ENCODE assay signal across 8 cellular contexts in the genomic region with DNA sequence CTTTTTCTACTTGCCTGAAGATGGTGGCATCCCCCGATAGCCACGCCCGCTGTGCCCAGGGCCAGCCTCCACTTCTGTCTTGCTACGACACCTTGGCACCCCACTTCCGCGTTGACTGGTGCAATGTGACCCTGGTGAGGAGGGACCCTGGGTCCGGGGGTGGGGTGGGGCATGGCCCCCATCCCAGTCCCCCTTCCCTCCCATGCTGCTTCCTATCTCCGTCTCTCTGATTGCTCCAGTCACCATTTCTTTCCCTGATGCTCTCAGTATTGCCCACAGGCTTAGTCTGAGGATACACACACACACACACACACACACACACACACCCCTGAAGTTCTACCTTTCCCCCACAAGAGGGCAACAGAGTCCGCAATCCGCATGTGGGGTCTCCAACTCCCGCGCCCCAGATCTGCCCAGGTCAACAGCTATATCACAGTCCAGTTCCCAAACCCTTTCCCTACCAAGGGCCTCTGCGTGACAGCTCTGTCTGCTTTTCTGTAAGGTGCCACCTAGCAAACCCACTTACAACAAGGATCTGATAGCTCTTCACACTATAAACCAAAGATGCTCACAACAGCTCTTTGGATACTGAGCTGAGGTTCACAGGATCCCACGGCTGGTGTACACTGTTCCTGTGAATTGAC. TPM values are rescaled to one million over a fixed set of nuclear protein-coding genes. Genes with fewer than 3 reads are reported as not detected.
DNase-seq lines count a peak whose midpoint lies in the region; ATAC-seq, FAIRE-seq and TF ChIP-seq lines count a peak whose summit lies in the region.

No MANE protein-coding gene starts in this region.

- H3K4me1 Mint-ChIP-seq in astrocyte (ENCODE audit: low read depth, unreplicated experiment) = peaks cover 21% of the 10 kb centered on the region

- H3K9me2 ChIP-seq in SU-DHL-6 (replicated peaks; ENCODE audit: insufficient read depth, low read length) = no peaks in the 10 kb centered on the region

- H3F3A ChIP-seq in SU-DHL-6 (ENCODE audit: insufficient read depth) = no peaks in the 10 kb centered on the region

- H3K9ac ChIP-seq in SU-DHL-6 (ENCODE audit: low read length) (no peak overlapping the region), astrocyte (ENCODE audit: low read length) (peak overlapping the region; percentile 38)

- H4K20me1 ChIP-seq in SU-DHL-6 (ENCODE audit: low read depth, low read length) = no peaks in the 10 kb centered on the region
- H4K20me1 ChIP-seq in astrocyte (ENCODE audit: insufficient read depth, low read length) = no peaks in the 10 kb centered on the region

- no peaks in the 10 kb centered on the region for H3K9me3 ChIP-seq in SU-DHL-6 (ENCODE audit: insufficient read depth, low read length)
- no peaks in the 10 kb centered on the region for H3K9me3 ChIP-seq in astrocyte (ENCODE audit: insufficient read depth, low read depth, low read length)

- peaks cover 18% of the 10 kb centered on the region for H3K4me1 ChIP-seq in astrocyte (ENCODE audit: insufficient read depth, low read length)

- DNase-seq in EH (ENCODE audit: low read depth) (peak; percentile 74), M059J (ENCODE audit: low read depth) (peak; percentile 59), astrocyte (ENCODE audit: low read depth) (no peak), iPS-NIHi7 (ENCODE audit: extremely low spot score) (peak; percentile 77), globus pallidus (ENCODE audit: low spot score) (no peak)
- DNase-seq in stimulated activated CD4-positive, alpha-beta T cell treated with anti-CD3 and anti-CD28 coated beads, Interleukin-2, amount 100 ng/mL, for 24 hours = peak; percentile 58 to 64

- H3K4me3 Mint-ChIP-seq in astrocyte (ENCODE audit: unreplicated experiment) = no peak overlapping the region

- peaks cover 7% of the 10 kb centered on the region for H3K27me3 Mint-ChIP-seq in astrocyte (ENCODE audit: low read depth, unreplicated experiment)

- H3K9me3 Mint-ChIP-seq in astrocyte (ENCODE audit: unreplicated experiment) = peaks cover 3% of the 10 kb centered on the region

- no peak overlapping the region for H3K27ac ChIP-seq in SU-DHL-6 (ENCODE audit: low read depth, low read length)
- H3K27ac ChIP-seq in astrocyte (ENCODE audit: low read depth, low read length) = peak overlapping the region; percentile 7

- no peak for ATAC-seq in HG02870 (IDR thresholded peaks at IDR 0.05; ENCODE audit: unreplicated experiment)

- H2AFZ ChIP-seq in SU-DHL-6 (ENCODE audit: low read depth, low read length, severe bottlenecking) = peak overlapping the region; percentile 11
- H2AFZ ChIP-seq in astrocyte (ENCODE audit: low read depth, low read length) = no peak overlapping the region

- H3K4me2 ChIP-seq in SU-DHL-6 (ENCODE audit: low read depth, low read length, poor library complexity, severe bottlenecking) = peak overlapping the region; percentile 23
- H3K4me2 ChIP-seq in astrocyte (ENCODE audit: low read length) = no peak overlapping the region

- TF ChIP-seq CTCF in SU-DHL-6 (IDR thresholded peaks at IDR 0.05; ENCODE audit: insufficient read depth, low read length, poor library complexity, severe bottlenecking) (peak; percentile 88), astrocyte (IDR thresholded peaks at IDR 0.05; ENCODE audit: insufficient read depth, low read depth, low read length) (peak; percentile 81)

- no peak overlapping the region for H3K4me3 ChIP-seq in SU-DHL-6 (ENCODE audit: insufficient read depth, low read length, poor library complexity, severe bottlenecking)
- H3K4me3 ChIP-seq in astrocyte (ENCODE audit: insufficient read depth, low read depth, low read length) = no peak overlapping the region

- peak overlapping the region; percentile 93 for H3K27ac Mint-ChIP-seq in astrocyte (ENCODE audit: unreplicated experiment)

- H3K36me3 ChIP-seq in SU-DHL-6 (ENCODE audit: low read length) (no peaks in the 10 kb centered on the region), astrocyte (ENCODE audit: insufficient read depth, low read length) (no peaks in the 10 kb centered on the region)

- no peaks in the 10 kb centered on the region for H3K79me2 ChIP-seq in SU-DHL-6 (ENCODE audit: insufficient read depth, low read length)
- H3K79me2 ChIP-seq in astrocyte (ENCODE audit: insufficient read depth, low read length) = no peaks in the 10 kb centered on the region

- H3K27me3 ChIP-seq in SU-DHL-6 (ENCODE audit: low read length) (no peaks in the 10 kb centered on the region), astrocyte (ENCODE audit: insufficient read depth, low read length) (no peaks in the 10 kb centered on the region)

- no peak for FAIRE-seq in astrocyte (lab: Jason Lieb, UNC)

- H3K36me3 Mint-ChIP-seq in astrocyte (ENCODE audit: low read depth, unreplicated experiment) = no peaks in the 10 kb centered on the region

RNA-seq across cellular contexts. Expression of a gene that starts 3.4 kb away (rescaled TPM):
- total RNA-seq in M059J (2014; rRNA removed; shearing (Covaris generic)) = not detected in 2 replicates
- total RNA-seq in astrocyte = 0.32 TPM in 1 of 2 replicates, not detected in the other

RNA-seq across cellular contexts. Expression of a gene that starts 18.8 kb away (rescaled TPM):
- total RNA-seq in M059J (2014; rRNA removed; shearing (Covaris generic)) = 14.6 and 36.1 TPM in 2 replicates
- 73.6 and 75.9 TPM in 2 replicates for total RNA-seq in astrocyte

RNA-seq across cellular contexts. Expression of a gene that starts 32.2 kb away (rescaled TPM):
- total RNA-seq in M059J (2014; rRNA removed; shearing (Covaris generic)) = 41.9 and 81.3 TPM in 2 replicates
- 12,796 and 18,656 TPM in 2 replicates for total RNA-seq in astrocyte

RNA-seq across cellular contexts. Expression of a gene that starts 39.3 kb away (rescaled TPM):
- total RNA-seq in M059J (2014; rRNA removed; shearing (Covaris generic)) = 0.22 and 0.49 TPM in 2 replicates
- 9.7 and 10.8 TPM in 2 replicates for total RNA-seq in astrocyte

Comparison
In these comparisons a context has a peak if more than half of its experiments do, and no peak if none do; other contexts are left out.
1. DNase-seq: peak in EH (single experiment), M059J (single experiment), iPS-NIHi7 (single experiment) and stimulated activated CD4-positive, alpha-beta T cell treated with anti-CD3 and anti-CD28 coated beads, Interleukin-2, amount 100 ng/mL, for 24 hours (2 of 2); none in astrocyte (single experiment) and globus pallidus (single experiment).
2. RNA of a gene that starts 32.2 kb away (total RNA-seq): 12,796 to 18,656 TPM in astrocyte; 41.9 to 81.3 TPM in M059J; every median in the first group is over 100 times any median in the second.